7 cellular contexts compared by ENCODE assay signal in genomic region chr9:64870594-64870993, GRCh38.
DNase-seq lines count a peak whose midpoint lies in the region; ATAC-seq, FAIRE-seq and TF ChIP-seq lines count a peak whose summit lies in the region.
"Not testable (repeated sequence)": the region's sequence is repeated elsewhere in the genome, so short reads cannot be mapped to it uniquely, and the experiment has no call there.

No MANE protein-coding gene starts in this region.

- not testable (repeated sequence) for H2AFZ ChIP-seq in OCI-LY7 (ENCODE audit: low read length); astrocyte (ENCODE audit: low read depth, low read length)

- not testable (repeated sequence) for H3K27ac Mint-ChIP-seq in astrocyte (ENCODE audit: unreplicated experiment); memory B cell

- H3K9me3 Mint-ChIP-seq in astrocyte (ENCODE audit: unreplicated experiment); memory B cell: not testable (repeated sequence)

- H3K4me3 Mint-ChIP-seq in astrocyte (ENCODE audit: unreplicated experiment); memory B cell: not testable (repeated sequence)

- H4K20me1 ChIP-seq in OCI-LY7 (ENCODE audit: insufficient read depth, low read length); astrocyte (ENCODE audit: insufficient read depth, low read length): not testable (repeated sequence)

- H3K9me3 ChIP-seq in OCI-LY7 (ENCODE audit: low read length); astrocyte (ENCODE audit: insufficient read depth, low read depth, low read length): not testable (repeated sequence)

- CTCF ChIA-PET in OCI-LY7 (lab: Charles Lee; ENCODE audit: unreplicated experiment) = not testable (repeated sequence)

- H3K9me2 ChIP-seq in OCI-LY7 (ENCODE audit: insufficient read depth, low read length) = not testable (repeated sequence)

- POLR2A ChIA-PET in OCI-LY7 (lab: Charles Lee) = not testable (repeated sequence)

- not testable (repeated sequence) for H3K4me1 ChIP-seq in OCI-LY7 (ENCODE audit: insufficient read depth, low read length, poor library complexity, severe bottlenecking); astrocyte (ENCODE audit: insufficient read depth, low read length)

- H3K4me1 Mint-ChIP-seq in astrocyte (ENCODE audit: low read depth, unreplicated experiment); memory B cell: not testable (repeated sequence)

- intact Hi-C loops in OCI-LY7 (cut with micrococcal nuclease; ENCODE audit: unreplicated experiment) = not testable (repeated sequence)

- H3K36me3 Mint-ChIP-seq in astrocyte (ENCODE audit: low read depth, unreplicated experiment); memory B cell: not testable (repeated sequence)

- H3K4me3 ChIP-seq in GM12864 (ENCODE audit: low read depth, low read length); OCI-LY7 (ENCODE audit: low read depth, low read length, poor library complexity, severe bottlenecking); astrocyte (ENCODE audit: insufficient read depth, low read depth, low read length); epithelial cell of proximal tubule (ENCODE audit: low read depth, low read length): not testable (repeated sequence)

- not testable (repeated sequence) for H3K9ac ChIP-seq in astrocyte (ENCODE audit: low read length)

- not testable (repeated sequence) for TF ChIP-seq CTCF in GM12864 (IDR thresholded peaks at IDR 0.05; ENCODE audit: low read depth, low read length, missing control alignments); OCI-LY7 (conservative IDR thresholded peaks at IDR 0.05; ENCODE audit: low read length); astrocyte (IDR thresholded peaks at IDR 0.05; ENCODE audit: insufficient read depth, low read depth, low read length); epithelial cell of proximal tubule (conservative IDR thresholded peaks at IDR 0.05; ENCODE audit: low read depth, low read length)

- ATAC-seq in GM19351 (IDR thresholded peaks at IDR 0.05; ENCODE audit: unreplicated experiment) = peak; percentile 70
- ATAC-seq in memory B cell (ENCODE audit: low read depth) = peak; percentile 81

- not testable (repeated sequence) for BruUV-seq in OCI-LY7 (replicated peaks; lab: Mats Ljungman, UMichigan)

- not testable (repeated sequence) for H3K27me3 Mint-ChIP-seq in astrocyte (ENCODE audit: low read depth, unreplicated experiment); memory B cell

- not testable (repeated sequence) for H3K27me3 ChIP-seq in astrocyte (ENCODE audit: insufficient read depth, low read length)

- FAIRE-seq in astrocyte (lab: Jason Lieb, UNC) = not testable (repeated sequence)

- peaks cover 17% of the 10 kb centered on the region; the same call in 1 of the 2 replicates for H3K79me2 ChIP-seq in OCI-LY7 (ENCODE audit: insufficient read depth, low read depth, low read length)
- H3K79me2 ChIP-seq in astrocyte (ENCODE audit: insufficient read depth, low read length) = not testable (repeated sequence)

- H3K27ac ChIP-seq in OCI-LY7 (ENCODE audit: low read depth, low read length, poor library complexity, severe bottlenecking) = peak overlapping the region; percentile 63
- H3K27ac ChIP-seq in astrocyte (ENCODE audit: low read depth, low read length) = not testable (repeated sequence)

- H3K4me2 ChIP-seq in OCI-LY7 (ENCODE audit: low read length); astrocyte (ENCODE audit: low read length): not testable (repeated sequence)

- not testable (repeated sequence) for H3K36me3 ChIP-seq in OCI-LY7 (ENCODE audit: insufficient read depth, low read length); astrocyte (ENCODE audit: insufficient read depth, low read length)

- DNase-seq in GM12864 (ENCODE audit: low read depth) (peak; percentile 60), HT-29 (ENCODE audit: low spot score) (peak; percentile 30), OCI-LY7 (ENCODE audit: low spot score) (peak; percentile 69), astrocyte (ENCODE audit: low read depth) (peak; percentile 1), epithelial cell of proximal tubule (ENCODE audit: low read depth) (peak; percentile 70), memory B cell (ENCODE audit: low spot score in 2 of 2) (peak; percentile 11 to 48)

Comparison
In these comparisons a context has a peak if more than half of its experiments do, and no peak if none do; other contexts are left out.
1. DNase-seq: peak in every context shown above with its lines; median percentile 70 in epithelial cell of proximal tubule; 69 in OCI-LY7; 60 in GM12864; 30 in HT-29; 30 in memory B cell; 1 in astrocyte.